ENCODE assay signal across 7 cellular contexts in genomic region chr7:37408241-37408884, GRCh38. TPM values are rescaled to one million over a fixed set of nuclear protein-coding genes. Genes with fewer than 3 reads are reported as not detected.
DNase-seq lines count a peak whose midpoint lies in the region; ATAC-seq lines count a peak whose summit lies in the region.

No MANE protein-coding gene starts in this region.

- H3K27me3 ChIP-seq in neuronal stem cell (ENCODE audit: control insufficient read depth in 3 of 3, insufficient read depth in 3 of 3, low read depth in 1 of 3, low read length in 3 of 3), result no peaks in the 10 kb centered on the region

- no peak overlapping the region for H2BK5ac ChIP-seq in neuronal stem cell (ENCODE audit: low read length)

- H3K4me1 ChIP-seq in neuronal stem cell (ENCODE audit: control insufficient read depth in 2 of 2, insufficient read depth in 1 of 2, low read depth in 1 of 2, low read length in 2 of 2), result peaks cover 2 to 31% of the 10 kb centered on the region in 2 donors

- no peak overlapping the region for H3K23ac ChIP-seq in neuronal stem cell (ENCODE audit: low read depth, low read length, poor library complexity)

- H3K9me3 Mint-ChIP-seq in activated T-cell treated with anti-CD3 and anti-CD28 coated beads, Interleukin-2, amount 50 U/mL, for 4 hours, result peaks cover 4% of the 10 kb centered on the region

- H2BK15ac ChIP-seq in neuronal stem cell (ENCODE audit: low read length), result no peak overlapping the region

- no peak overlapping the region for H3K27ac ChIP-seq in neuronal stem cell (replicated peaks; ENCODE audit: low read length)

- H3K4me2 ChIP-seq in neuronal stem cell (ENCODE audit: insufficient read depth, low read length, poor library complexity, severe bottlenecking), result no peak overlapping the region

- DNase-seq in KG1 (lab: John Stamatoyannopoulos, UW), result peak; percentile 31
- DNase-seq in activated T-cell treated with anti-CD3 and anti-CD28 coated beads, Interleukin-2, amount 50 U/mL, for 4 hours, result peak; percentile 14
- no peak for DNase-seq in neuronal stem cell (ENCODE audit: low spot score)
- DNase-seq in A172 (ENCODE audit: low spot score), result no peak
- no peak for DNase-seq in NCI-H1436 (lab: John Stamatoyannopoulos, UW)

- peak; percentile 41 for ATAC-seq in GM21619 (IDR thresholded peaks at IDR 0.05; ENCODE audit: unreplicated experiment)
- peak; percentile 47 to 50 for ATAC-seq in activated T-cell treated with anti-CD3 and anti-CD28 coated beads, Interleukin-2, amount 50 U/mL, for 4 hours
- no peak for ATAC-seq in HG02798 (IDR thresholded peaks at IDR 0.05; ENCODE audit: poor library complexity, unreplicated experiment)

- peak overlapping the region; percentile 79 for H3K4me3 Mint-ChIP-seq in activated T-cell treated with anti-CD3 and anti-CD28 coated beads, Interleukin-2, amount 50 U/mL, for 4 hours

- no peak overlapping the region for H3K9ac ChIP-seq in neuronal stem cell (ENCODE audit: low read depth, low read length, poor library complexity)

- H3K4ac ChIP-seq in neuronal stem cell (ENCODE audit: low read length), result no peak overlapping the region

- no peak overlapping the region for H3K14ac ChIP-seq in neuronal stem cell (ENCODE audit: low read length)

- WGBS in neuronal stem cell (ENCODE audit: extremely low coverage in 2 of 2, insufficient read length in 2 of 2, insufficient replicate concordance in 1 of 2), 2 donors, result no CpG with 5 or more reads among the region's 9 CpGs

- H3K4me1 Mint-ChIP-seq in activated T-cell treated with anti-CD3 and anti-CD28 coated beads, Interleukin-2, amount 50 U/mL, for 4 hours (ENCODE audit: low read depth), result peaks cover 81% of the 10 kb centered on the region

- peak overlapping the region; percentile 42 for H2AFZ ChIP-seq in neuronal stem cell (ENCODE audit: low read length)

- no peak overlapping the region for H3K18ac ChIP-seq in neuronal stem cell (ENCODE audit: low read length)

- no peak overlapping the region for H2BK12ac ChIP-seq in neuronal stem cell (ENCODE audit: low read length)

- no peak overlapping the region for H2BK120ac ChIP-seq in neuronal stem cell (ENCODE audit: low read depth, low read length)

- H3K79me1 ChIP-seq in neuronal stem cell (ENCODE audit: low read depth, low read length), result no peaks in the 10 kb centered on the region

- H3K36me3 Mint-ChIP-seq in activated T-cell treated with anti-CD3 and anti-CD28 coated beads, Interleukin-2, amount 50 U/mL, for 4 hours (ENCODE audit: insufficient read depth), result peaks cover 18% of the 10 kb centered on the region

- peaks cover 0 to 5% of the 10 kb centered on the region in 2 donors for H3K9me3 ChIP-seq in neuronal stem cell (replicated peaks in 1 of 2; ENCODE audit: control insufficient read depth in 2 of 2, insufficient read depth in 1 of 2, low read depth in 1 of 2, low read length in 2 of 2)

- no peak overlapping the region for H3K4me3 ChIP-seq in neuronal stem cell (ENCODE audit: low read length in 2 of 2)

- no peaks in the 10 kb centered on the region for H3K27me3 Mint-ChIP-seq in activated T-cell treated with anti-CD3 and anti-CD28 coated beads, Interleukin-2, amount 50 U/mL, for 4 hours (ENCODE audit: low read depth)

- no peak overlapping the region for H4K91ac ChIP-seq in neuronal stem cell (ENCODE audit: low read depth, low read length, poor library complexity)

- H3K36me3 ChIP-seq in neuronal stem cell (replicated peaks in 1 of 2; ENCODE audit: control insufficient read depth in 2 of 2, insufficient read depth in 2 of 2, low read length in 2 of 2), result no peaks in the 10 kb centered on the region

- H4K8ac ChIP-seq in neuronal stem cell (ENCODE audit: low read depth, low read length), result no peak overlapping the region

- H2AK5ac ChIP-seq in neuronal stem cell (ENCODE audit: low read depth, low read length), result no peak overlapping the region

RNA-seq across cellular contexts. Expression of gene ELMO1, which starts 40.3 kb away (rescaled TPM):
- total RNA-seq in activated T-cell treated with anti-CD3 and anti-CD28 coated beads, Interleukin-2, amount 50 U/mL, for 4 hours, result 100 to 1,000 TPM; 117 to 137 (median 118) TPM
- 8.2 TPM for polyA plus RNA-seq in neuronal stem cell (2013, experiment 1 of 2)
- 7.3 TPM for polyA plus RNA-seq in neuronal stem cell (2013, experiment 2 of 2)
- 12.9 and 24.0 TPM in 2 replicates for total RNA-seq in A172 (2014; rRNA removed; shearing (Covaris generic))

Comparison
In these comparisons a context has a peak if more than half of its experiments do, and no peak if none do; other contexts are left out.
1. DNase-seq: peak in KG1 (single experiment) and activated T-cell treated with anti-CD3 and anti-CD28 coated beads, Interleukin-2, amount 50 U/mL, for 4 hours (single experiment); none in neuronal stem cell (single experiment), A172 (single experiment) and NCI-H1436 (single experiment).